In the genomic region with DNA sequence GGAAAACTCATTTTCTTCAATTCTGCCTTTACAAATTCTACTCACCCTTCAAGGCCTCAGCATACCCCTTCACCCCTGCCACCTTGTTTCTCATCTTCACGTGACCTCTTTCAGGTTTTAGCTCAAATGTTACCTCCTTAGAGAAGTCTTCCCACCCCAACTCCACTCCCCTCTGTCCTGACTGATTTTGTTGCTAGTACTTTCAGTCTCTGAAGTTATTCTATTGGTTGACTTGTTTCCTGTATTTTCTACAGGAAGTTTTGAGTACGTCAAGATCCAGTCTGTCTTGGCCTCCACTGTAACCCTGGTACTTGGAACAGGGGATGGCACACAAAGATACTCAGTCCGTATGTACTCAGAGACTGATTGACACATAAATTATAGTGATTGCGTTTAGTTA, we compare ENCODE assay signal across 5 cellular contexts.
"Had no signal": no experiment of that assay in that cellular context is flagged by ENCODE, and none has a peak within 500 bp of the region (broad histone marks: within the 10 kb centered on the region; RNA-seq: fewer than 3 reads in every experiment).

No MANE protein-coding gene starts in this region.

- H3K9ac ChIP-seq: GM23248 had no signal

- H3K27me3 Mint-ChIP-seq: IgD-negative memory B cell had no signal

- DNase-seq: GM23248, GOT3, HCEC 1CT had no signal

- H3K4me3 Mint-ChIP-seq: H9, IgD-negative memory B cell had no signal

- H3K4me1 Mint-ChIP-seq: H9, IgD-negative memory B cell had no signal

- H3K27ac ChIP-seq: GM23248 had no signal

- H3K9me3 Mint-ChIP-seq: H9, IgD-negative memory B cell had no signal

- H3K27ac Mint-ChIP-seq: IgD-negative memory B cell had no signal

- H3K4me3 ChIP-seq: GM23248 had no signal

- H2AFZ ChIP-seq: GM23248 had no signal
